19 cellular contexts compared by ENCODE assay signal in genomic region chr1:16209847-16210407, GRCh38. TPM values are rescaled to one million over a fixed set of nuclear protein-coding genes. Genes with fewer than 3 reads are reported as not detected.
DNase-seq lines count a peak whose midpoint lies in the region; TF ChIP-seq lines count a peak whose summit lies in the region.
"Had no signal": no experiment of that assay in that cellular context is flagged by ENCODE, and none has a peak within 500 bp of the region (broad histone marks: within the 10 kb centered on the region; RNA-seq: fewer than 3 reads in every experiment).

No MANE protein-coding gene starts in this region.

- CTCF ChIA-PET in RWPE1 (lab: Yijun Ruan, JAX): no interaction called here

- H3K79me2 ChIP-seq in mesendoderm (ENCODE audit: control insufficient read depth, insufficient read depth, low read length) (peaks cover 22% of the 10 kb centered on the region), smooth muscle cell (ENCODE audit: low read depth) (no peaks in the 10 kb centered on the region)

- H3K9me3 ChIP-seq in smooth muscle cell (replicated peaks; ENCODE audit: low read depth): no peaks in the 10 kb centered on the region
- H3K9me3 ChIP-seq in breast epithelium: no peaks in the 10 kb centered on the region
- H3K9me3 ChIP-seq: sigmoid colon had no signal

- no peak overlapping the region for H3K4ac ChIP-seq in mesendoderm (ENCODE audit: low read depth, low read length)

- POLR2A ChIA-PET in RWPE1 (lab: Yijun Ruan, JAX; ENCODE audit: low non-redundant PET): no interaction called here

- H3F3A ChIP-seq in smooth muscle cell (ENCODE audit: low read depth): peaks cover 3% of the 10 kb centered on the region

- no CpG with 5 or more reads among the region's 11 CpGs for WGBS in mesendoderm (ENCODE audit: extremely low coverage, insufficient coverage, low lambda C conversion rate)
- WGBS in smooth muscle cell (ENCODE audit: low lambda C conversion rate): 69% methylated on average over 5 of the region's 11 CpGs

- no peak overlapping the region for H2BK5ac ChIP-seq in mesendoderm (ENCODE audit: low read length)

- peak overlapping the region; percentile 27 for H2AFZ ChIP-seq in smooth muscle cell (ENCODE audit: low read depth)

- intact Hi-C loops in breast epithelium (cut with DNase I; ENCODE audit: low total_unique reads): loop anchor here (5.0 to 10.0 kb wide), 2 partner anchors 675 to 1278 kb away; no protein-coding TSS in a partner anchor

- H3K36me3 ChIP-seq in brain microvascular endothelial cell (replicated peaks) (no peaks in the 10 kb centered on the region), mesendoderm (ENCODE audit: control insufficient read depth, insufficient read depth, low read length) (no peaks in the 10 kb centered on the region), smooth muscle cell (ENCODE audit: low read depth) (no peaks in the 10 kb centered on the region), breast epithelium (no peaks in the 10 kb centered on the region)
- H3K36me3 ChIP-seq: sigmoid colon, WERI-Rb-1 had no signal

- H4K8ac ChIP-seq in mesendoderm (ENCODE audit: low read depth, low read length): no peak overlapping the region

- peak overlapping the region; percentile 31 for H3K4me3 ChIP-seq in brain microvascular endothelial cell (ENCODE audit: low read depth, low read length)
- H3K4me3 ChIP-seq in mesendoderm (ENCODE audit: low read length): no peak overlapping the region
- H3K4me3 ChIP-seq in smooth muscle cell: peak overlapping the region; percentile 36
- H3K4me3 ChIP-seq in breast epithelium: peak overlapping the region in 1 of 3 donors; percentile 20
- H3K4me3 ChIP-seq: sigmoid colon had no signal

- H3K4me1 ChIP-seq in mesendoderm (ENCODE audit: control insufficient read depth, low read depth, low read length): peaks cover 7% of the 10 kb centered on the region
- H3K4me1 ChIP-seq in smooth muscle cell (ENCODE audit: low read depth): peaks cover 15% of the 10 kb centered on the region
- H3K4me1 ChIP-seq in breast epithelium: peaks cover 0 to 17% of the 10 kb centered on the region in 2 donors

- 0 out of 2 replicates have a peak overlapping the region, but pooled peaks have one; percentile 1 for H3K27ac ChIP-seq in RWPE1
- H3K27ac ChIP-seq in brain microvascular endothelial cell: no peak overlapping the region
- H3K27ac ChIP-seq in mesendoderm (ENCODE audit: low read depth, low read length): no peak overlapping the region
- H3K27ac ChIP-seq in smooth muscle cell (ENCODE audit: low read depth): peak overlapping the region; percentile 53
- H3K27ac ChIP-seq in breast epithelium: peak overlapping the region in 1 of 2 donors; percentile 52
- H3K27ac ChIP-seq: WERI-Rb-1 had no signal

- H3K79me1 ChIP-seq in mesendoderm (ENCODE audit: low read length): peaks cover 6% of the 10 kb centered on the region

- peak overlapping the region; percentile 35 for H3K9ac ChIP-seq in mesendoderm (ENCODE audit: low read length)
- peak overlapping the region; percentile 40 for H3K9ac ChIP-seq in smooth muscle cell (ENCODE audit: low read depth)

- H3K27me3 ChIP-seq in brain microvascular endothelial cell (replicated peaks): no peaks in the 10 kb centered on the region
- no peaks in the 10 kb centered on the region for H3K27me3 ChIP-seq in mesendoderm (ENCODE audit: insufficient read depth, low read length, poor library complexity)
- H3K27me3 ChIP-seq in smooth muscle cell (ENCODE audit: low read depth): no peaks in the 10 kb centered on the region
- no peaks in the 10 kb centered on the region for H3K27me3 ChIP-seq in breast epithelium
- H3K27me3 ChIP-seq: sigmoid colon had no signal

- H3K18ac ChIP-seq in mesendoderm (ENCODE audit: low read length): no peak overlapping the region

- no peaks in the 10 kb centered on the region for H4K20me1 ChIP-seq in smooth muscle cell (ENCODE audit: low read depth)

- no peak overlapping the region for H3K23ac ChIP-seq in mesendoderm (ENCODE audit: low read length)

- H2BK15ac ChIP-seq in mesendoderm (replicated peaks; ENCODE audit: low read depth): no peak overlapping the region

- H3K4me2 ChIP-seq in mesendoderm (ENCODE audit: low read length): no peak overlapping the region
- peak overlapping the region; percentile 80 for H3K4me2 ChIP-seq in smooth muscle cell

- DNase-seq in RWPE1 (ENCODE audit: low spot score): no peak
- no peak for DNase-seq in brain microvascular endothelial cell
- no peak for DNase-seq in mesendoderm
- DNase-seq in smooth muscle cell (lab: John Stamatoyannopoulos, UW; ENCODE audit: unreplicated experiment): no peak
- DNase-seq in breast epithelium (ENCODE audit: low spot score in 2 of 2): no peak
- no peak for DNase-seq in DMS153 treated with DMSO at 0.1 percent for 48 hours (lab: John Stamatoyannopoulos, UW; ENCODE audit: unreplicated experiment)
- DNase-seq in NCI-H2029 (lab: John Stamatoyannopoulos, UW): no peak
- DNase-seq in NCI-H2107 treated with DMSO at 0.1 percent for 48 hours (lab: John Stamatoyannopoulos, UW; ENCODE audit: unreplicated experiment): no peak
- DNase-seq: HCEC 1CT; KBM-7; kidney glomerular epithelial cell; NCI-H187; NCI-H510A; Right ventricle myocardium superior; sigmoid colon; stimulated activated CD4-positive, alpha-beta T cell treated with anti-CD3 and anti-CD28 coated beads, Interleukin-2, amount 100 ng/mL, for 48 hours; T-helper 17 cell; WERI-Rb-1 had no signal

- TF ChIP-seq CTCF in RWPE1 (conservative IDR thresholded peaks at IDR 0.05; ENCODE audit: low read depth): no peak
- TF ChIP-seq CTCF in brain microvascular endothelial cell (IDR thresholded peaks at IDR 0.05; ENCODE audit: low read depth, low read length, missing control alignments): no peak
- no peak for TF ChIP-seq CTCF in smooth muscle cell (IDR thresholded peaks at IDR 0.05; ENCODE audit: borderline replicate concordance, insufficient read depth, poor library complexity, severe bottlenecking)
- TF ChIP-seq CTCF in breast epithelium (IDR thresholded peaks at IDR 0.05): no peak

- H2AK5ac ChIP-seq in mesendoderm (ENCODE audit: low read length): no peak overlapping the region

- no peak overlapping the region for H4K5ac ChIP-seq in mesendoderm (ENCODE audit: low read length)

- in situ Hi-C loops in brain microvascular endothelial cell (cut with HindIII; ENCODE audit: low pct_ligation_motif_present, low sequenced_read_pairs): no loop called here

- peak overlapping the region; percentile 62 for H3K56ac ChIP-seq in mesendoderm (ENCODE audit: low read length)

- H2BK120ac ChIP-seq in mesendoderm (ENCODE audit: low read depth, low read length): no peak overlapping the region

- TF ChIP-seq POLR2A in breast epithelium (IDR thresholded peaks at IDR 0.05): no peak

RNA-seq across cellular contexts. Expression of gene ARHGEF19, which starts 2.5 kb away (rescaled TPM):
- 27.7 TPM for polyA plus RNA-seq in mesendoderm (2013, experiment 1 of 2)
- 26.7 TPM for polyA plus RNA-seq in mesendoderm (2013, experiment 2 of 2)
- 24.9 and 32.1 TPM in 2 replicates for total RNA-seq in smooth muscle cell
- 45.9 and 52.1 TPM in 2 replicates for polyA plus RNA-seq in smooth muscle cell
- total RNA-seq in breast epithelium: 10 to 100 TPM in 2 of 3 donors, 1 to 10 TPM in 1; 7.5 to 18.0 (median 12.9) TPM

RNA-seq across cellular contexts. Expression of gene CPLANE2, which starts 27.1 kb away (rescaled TPM):
- 1.6 TPM for polyA plus RNA-seq in mesendoderm (2013, experiment 1 of 2)
- 1.4 TPM for polyA plus RNA-seq in mesendoderm (2013, experiment 2 of 2)
- 1.9 and 2.2 TPM in 2 replicates for total RNA-seq in smooth muscle cell
- polyA plus RNA-seq in smooth muscle cell: 2.5 and 3.3 TPM in 2 replicates
- 1 to 10 TPM; 4.3 to 9.5 (median 8.2) TPM for total RNA-seq in breast epithelium

RNA-seq across cellular contexts. Expression of gene EPHA2, which starts 54.1 kb away (rescaled TPM):
- polyA plus RNA-seq in mesendoderm (2013, experiment 1 of 2): 78.4 TPM
- 74.3 TPM for polyA plus RNA-seq in mesendoderm (2013, experiment 2 of 2)
- 34.8 and 41.1 TPM in 2 replicates for total RNA-seq in smooth muscle cell
- polyA plus RNA-seq in smooth muscle cell: 27.3 and 48.4 TPM in 2 replicates
- 10 to 100 TPM in 2 of 3 donors, 1 to 10 TPM in 1; 5.8 to 18.4 (median 16.7) TPM for total RNA-seq in breast epithelium
- total RNA-seq: activated T-helper 2 cell treated with anti-CD3 and anti-CD28 coated beads, Interferon-gamma antibody, Interleukin-2, Interleukin-4, amounts not matched to agents 10 μg/mL and 5 μg/mL and 100 μg/mL, durations not matched to agents 14 hours and 24 hours and 36 hours; T-helper 17 cell had no signal

Comparison
In these comparisons a context has a peak if more than half of its experiments do, and no peak if none do; other contexts are left out.
1. H3K27ac ChIP-seq: peak in RWPE1 (single experiment) and smooth muscle cell (single experiment); none in brain microvascular endothelial cell (single experiment) and mesendoderm (single experiment).